26 cellular contexts compared by ENCODE assay signal in genomic region chr4:92952897-92953296, GRCh38.
DNase-seq lines count a peak whose midpoint lies in the region; ATAC-seq and TF ChIP-seq lines count a peak whose summit lies in the region.
"Had no signal": no experiment of that assay in that cellular context is flagged by ENCODE, and none has a peak within 500 bp of the region (broad histone marks: within the 10 kb centered on the region; RNA-seq: fewer than 3 reads in every experiment).

No MANE protein-coding gene starts in this region.

- CTCF ChIA-PET in PC-3 (lab: Charles Lee): no interaction called here

- H4K5ac ChIP-seq in H9 (ENCODE audit: insufficient read length, low read depth, low read length): no peak overlapping the region

- H3K4me2 ChIP-seq in GM23338 (no peak overlapping the region), H9 (ENCODE audit: insufficient read depth, insufficient read length, low read length) (no peak overlapping the region), PC-3 (ENCODE audit: low read length) (peak overlapping the region; percentile 60), neural progenitor cell (no peak overlapping the region)
- H3K4me2 ChIP-seq: BLaER1 had no signal

- DNase-seq in GM23338 (ENCODE audit: low spot score) (no peak), H9 (no peak), PC-3 (peak; percentile 65), neural progenitor cell (ENCODE audit: low spot score) (no peak), OCI-M2 (lab: John Stamatoyannopoulos, UW; ENCODE audit: unreplicated experiment) (no peak), SW480 (ENCODE audit: low spot score) (no peak)
- DNase-seq in effector CD4-positive, alpha-beta T cell: no peak
- DNase-seq: 8988T; ACHN; BE2C; C1 segment of cervical spinal cord; CD4-positive, alpha-beta memory T cell; CD4-positive, CD25-positive, alpha-beta regulatory T cell; CD8-positive, alpha-beta memory T cell; COR-L47; DMS 273 treated with DMSO at 0.1 percent for 48 hours; DMS153; DMS53; DMS79; DND-41; EL; GDM1 had no signal

- no peak overlapping the region for H2AFZ ChIP-seq in GM23338
- H2AFZ ChIP-seq in H9 (ENCODE audit: low read length): no peak overlapping the region
- peak overlapping the region; percentile 49; the same call in 1 of the 2 replicates for H2AFZ ChIP-seq in PC-3 (ENCODE audit: low read length)
- H2AFZ ChIP-seq in neural progenitor cell (replicated peaks): peak overlapping the region; percentile 51

- POLR2A ChIA-PET in PC-3 (lab: Charles Lee; ENCODE audit: unreplicated experiment): no interaction called here

- H3K23ac ChIP-seq in H9 (ENCODE audit: insufficient read length, low read depth, low read length): no peak overlapping the region

- no peaks in the 10 kb centered on the region for H3K27me3 ChIP-seq in GM23338 (ENCODE audit: insufficient read depth)
- H3K27me3 ChIP-seq in H9 (ENCODE audit: insufficient read depth, low read length): no peaks in the 10 kb centered on the region
- no peaks in the 10 kb centered on the region for H3K27me3 ChIP-seq in PC-3 (ENCODE audit: low read length)
- no peaks in the 10 kb centered on the region for H3K27me3 ChIP-seq in neural progenitor cell
- H3K27me3 ChIP-seq: BE2C, BLaER1 had no signal

- H3K79me1 ChIP-seq in H9 (ENCODE audit: insufficient read depth, low read depth, low read length, poor library complexity, severe bottlenecking): no peaks in the 10 kb centered on the region

- no TSS peak for BruUV-seq in PC-3 (replicated peaks; lab: Mats Ljungman, UMichigan)

- H2BK15ac ChIP-seq in H9 (ENCODE audit: low read depth, low read length): no peak overlapping the region

- TF ChIP-seq CTCF in GM23338 (conservative IDR thresholded peaks at IDR 0.05; ENCODE audit: low read depth in 2 of 2): no peak
- no peak for TF ChIP-seq CTCF in H9 (conservative IDR thresholded peaks at IDR 0.05)
- no peak for TF ChIP-seq CTCF in PC-3 (conservative IDR thresholded peaks at IDR 0.05; ENCODE audit: low read depth, low read length)
- no peak for TF ChIP-seq CTCF in neural progenitor cell (IDR thresholded peaks at IDR 0.05)

- H3K23me2 ChIP-seq in H9 (ENCODE audit: insufficient read length, low read depth, low read length, poor library complexity, severe bottlenecking): no peaks in the 10 kb centered on the region

- no peaks in the 10 kb centered on the region for H3K9me3 ChIP-seq in H9 (ENCODE audit: control insufficient read depth, low read depth, low read length)
- H3K9me3 ChIP-seq in PC-3 (ENCODE audit: low read length): no peaks in the 10 kb centered on the region
- H3K9me3 ChIP-seq in neural progenitor cell (ENCODE audit: low read depth): no peaks in the 10 kb centered on the region
- H3K9me3 ChIP-seq: BE2C, BLaER1 had no signal

- H3F3A ChIP-seq in GM23338 (replicated peaks; ENCODE audit: low read depth) (no peaks in the 10 kb centered on the region), PC-3 (ENCODE audit: low read length, unreplicated experiment) (no peaks in the 10 kb centered on the region), neural progenitor cell (ENCODE audit: low read depth) (no peaks in the 10 kb centered on the region)

- H3K27ac Mint-ChIP-seq in GM23338 (no peak overlapping the region), H9 (peak overlapping the region in 2 of 3 experiments; percentile 6 to 43; a peak in 2 of 7 replicates), neural progenitor cell (no peak overlapping the region)
- H3K27ac Mint-ChIP-seq: CD14-positive monocyte; CD4-positive, alpha-beta memory T cell; CD4-positive, CD25-positive, alpha-beta regulatory T cell; CD8-positive, alpha-beta memory T cell had no signal

- H3K36me3 ChIP-seq in GM23338 (ENCODE audit: insufficient read depth) (no peaks in the 10 kb centered on the region), PC-3 (ENCODE audit: low read depth, low read length) (no peaks in the 10 kb centered on the region), neural progenitor cell (no peaks in the 10 kb centered on the region)
- H3K36me3 ChIP-seq: BE2C, BLaER1 had no signal

- H3K9me2 ChIP-seq in GM23338 (ENCODE audit: insufficient read depth): no peaks in the 10 kb centered on the region
- no peaks in the 10 kb centered on the region for H3K9me2 ChIP-seq in PC-3 (replicated peaks; ENCODE audit: low read length)

- H3T11ph ChIP-seq in H9 (ENCODE audit: low read length): no peak overlapping the region

- no peak overlapping the region for H3K9ac ChIP-seq in H9 (ENCODE audit: extremely low read depth, insufficient read length, low read length)
- no peak overlapping the region for H3K9ac ChIP-seq in PC-3 (ENCODE audit: low read length)
- H3K9ac ChIP-seq in neural progenitor cell: no peak overlapping the region
- H3K9ac ChIP-seq: BLaER1 had no signal

- H3K4me1 ChIP-seq in GM23338 (ENCODE audit: insufficient read depth) (no peaks in the 10 kb centered on the region), H9 (ENCODE audit: insufficient read depth, low read length) (no peaks in the 10 kb centered on the region), PC-3 (ENCODE audit: insufficient read depth, low read length) (peaks cover 19% of the 10 kb centered on the region), neural progenitor cell (no peaks in the 10 kb centered on the region)
- H3K4me1 ChIP-seq: BE2C, BLaER1 had no signal

- H3K4me3 ChIP-seq in GM23338 (no peak overlapping the region), PC-3 (ENCODE audit: low read length) (no peak overlapping the region), neural progenitor cell (no peak overlapping the region)
- H3K4me3 ChIP-seq: BLaER1, GM12878 had no signal

- H3K9me3 Mint-ChIP-seq in GM23338 (no peaks in the 10 kb centered on the region), H9 (no peaks in the 10 kb centered on the region), neural progenitor cell (no peaks in the 10 kb centered on the region)

- WGBS in H9 (ENCODE audit: extremely low coverage, insufficient read length, low lambda C conversion rate): no CpG with 5 or more reads among the region's 3 CpGs

- H3K4me1 Mint-ChIP-seq in GM23338 (no peaks in the 10 kb centered on the region; the same call in 2 of the 3 replicates), H9 (no peaks in the 10 kb centered on the region), neural progenitor cell (no peaks in the 10 kb centered on the region)
- H3K4me1 Mint-ChIP-seq: CD14-positive monocyte; CD4-positive, alpha-beta memory T cell; CD4-positive, CD25-positive, alpha-beta regulatory T cell; CD8-positive, alpha-beta memory T cell had no signal

- no peak overlapping the region for H3K56ac ChIP-seq in H9 (ENCODE audit: insufficient read length, low read depth, low read length)

- no peak overlapping the region for H2BK12ac ChIP-seq in H9 (ENCODE audit: insufficient read length, low read depth, low read length)

- H3K14ac ChIP-seq in H9 (ENCODE audit: insufficient read depth, low read length): no peak overlapping the region

- H4K20me1 ChIP-seq in GM23338 (replicated peaks; ENCODE audit: insufficient read depth): no peaks in the 10 kb centered on the region
- H4K20me1 ChIP-seq in H9 (ENCODE audit: control insufficient read depth, insufficient read depth, insufficient read length): no peaks in the 10 kb centered on the region
- no peaks in the 10 kb centered on the region for H4K20me1 ChIP-seq in PC-3 (ENCODE audit: low read length)
- H4K20me1 ChIP-seq in neural progenitor cell (ENCODE audit: low read depth): no peaks in the 10 kb centered on the region
- H4K20me1 ChIP-seq: BLaER1 had no signal

- no peak overlapping the region for H3K4ac ChIP-seq in H9 (ENCODE audit: low read depth, low read length)

- intact Hi-C loops in PC-3 (cut with micrococcal nuclease): loop anchor here (5.0 kb wide), 1 partner anchor 721 kb away; no protein-coding TSS in a partner anchor

- peak overlapping the region; percentile 16; the same call in 1 of the 2 replicates for H3K27ac ChIP-seq in GM23338 (ENCODE audit: low read depth)
- H3K27ac ChIP-seq in H9 (ENCODE audit: insufficient read length, low read depth, low read length): no peak overlapping the region
- H3K27ac ChIP-seq in PC-3 (ENCODE audit: low read length): peak overlapping the region; percentile 62
- H3K27ac ChIP-seq in neural progenitor cell: no peak overlapping the region
- H3K27ac ChIP-seq: BLaER1 had no signal

- H2BK120ac ChIP-seq in H9 (ENCODE audit: low read depth, low read length, poor library complexity, severe bottlenecking): no peak overlapping the region

- no peaks in the 10 kb centered on the region for H3K79me2 ChIP-seq in GM23338 (replicated peaks; ENCODE audit: insufficient read depth)
- H3K79me2 ChIP-seq in H9 (ENCODE audit: insufficient read depth, low read length): no peaks in the 10 kb centered on the region
- H3K79me2 ChIP-seq in PC-3 (ENCODE audit: low read length): no peaks in the 10 kb centered on the region
- no peaks in the 10 kb centered on the region for H3K79me2 ChIP-seq in neural progenitor cell (ENCODE audit: low read depth)

- ATAC-seq in GM23338: no peak
- ATAC-seq in PC-3: peak; percentile 35
- no peak for ATAC-seq in GM21576 (IDR thresholded peaks at IDR 0.05; ENCODE audit: unreplicated experiment)
- ATAC-seq: GM12878 had no signal

- no peak overlapping the region for H3K18ac ChIP-seq in H9 (ENCODE audit: insufficient read length, low read depth, low read length)

- H3K36me3 Mint-ChIP-seq in GM23338 (ENCODE audit: low read depth) (no peaks in the 10 kb centered on the region), H9 (ENCODE audit: insufficient read depth in 1 of 3, low read depth in 3 of 3) (no peaks in the 10 kb centered on the region; a peak in 2 of 7 replicates), neural progenitor cell (no peaks in the 10 kb centered on the region)
- H3K36me3 Mint-ChIP-seq: CD14-positive monocyte; CD4-positive, alpha-beta memory T cell; CD4-positive, CD25-positive, alpha-beta regulatory T cell; CD8-positive, alpha-beta memory T cell had no signal

- H2BK5ac ChIP-seq in H9 (ENCODE audit: insufficient read length, low read length): no peak overlapping the region

- H2BK20ac ChIP-seq in H9 (ENCODE audit: low read depth, low read length, poor library complexity, severe bottlenecking): no peak overlapping the region

- H3K4me3 Mint-ChIP-seq in GM23338 (no peak overlapping the region), H9 (no peak overlapping the region), neural progenitor cell (no peak overlapping the region)
- H3K4me3 Mint-ChIP-seq: CD14-positive monocyte; CD4-positive, alpha-beta memory T cell; CD4-positive, CD25-positive, alpha-beta regulatory T cell; CD8-positive, alpha-beta memory T cell had no signal

- H4K91ac ChIP-seq in H9 (ENCODE audit: insufficient read length, low read depth, low read length): no peak overlapping the region

- no peak overlapping the region for H2AK5ac ChIP-seq in H9 (ENCODE audit: insufficient read length, low read length)

- H4K8ac ChIP-seq in H9 (replicated peaks; ENCODE audit: insufficient read length, low read depth, low read length): no peak overlapping the region

- no peaks in the 10 kb centered on the region for H3K27me3 Mint-ChIP-seq in GM23338 (ENCODE audit: insufficient read depth, low read depth, poor library complexity)
- H3K27me3 Mint-ChIP-seq in H9 (ENCODE audit: low read depth): no peaks in the 10 kb centered on the region
- no peaks in the 10 kb centered on the region for H3K27me3 Mint-ChIP-seq in neural progenitor cell (ENCODE audit: insufficient read depth, low read depth)
- H3K27me3 Mint-ChIP-seq: CD4-positive, alpha-beta memory T cell; CD4-positive, CD25-positive, alpha-beta regulatory T cell; CD8-positive, alpha-beta memory T cell had no signal

Comparison
In these comparisons a context has a peak if more than half of its experiments do, and no peak if none do; other contexts are left out.
1. H2AFZ ChIP-seq: peak in PC-3 (single experiment) and neural progenitor cell (single experiment); none in GM23338 (single experiment) and H9 (single experiment).
2. H3K27ac ChIP-seq: peak in GM23338 (single experiment) and PC-3 (single experiment); none in H9 (single experiment) and neural progenitor cell (single experiment).
3. H3K27ac Mint-ChIP-seq: peak in H9 (2 of 3); none in GM23338 (single experiment) and neural progenitor cell (single experiment).